Comparison of ENCODE assay signal across 22 cellular contexts in genomic region chr6:66032626-66033025, GRCh38.
DNase-seq lines count a peak whose midpoint lies in the region; ATAC-seq, FAIRE-seq and TF ChIP-seq lines count a peak whose summit lies in the region.
"Had no signal": no experiment of that assay in that cellular context is flagged by ENCODE, and none has a peak within 500 bp of the region (broad histone marks: within the 10 kb centered on the region; RNA-seq: fewer than 3 reads in every experiment).

No MANE protein-coding gene starts in this region.

- WGBS in HepG2 (ENCODE audit: low lambda C conversion rate), result 0% methylated on average over 1 of the region's 1 CpG
- WGBS in right lobe of liver (ENCODE audit: insufficient coverage, low coverage, low lambda C conversion rate, missing lambda C conversion rate), result 8% methylated on average over 1 of the region's 1 CpG
- WGBS in K562 (ENCODE audit: insufficient coverage, low coverage, missing lambda C conversion rate), result 0% methylated on average over 1 of the region's 1 CpG

- ATAC-seq in HepG2 (no peak), right lobe of liver (no peak), K562 (no peak), GM18858 (IDR thresholded peaks at IDR 0.05; ENCODE audit: unreplicated experiment) (no peak)

- H3K36me3 ChIP-seq in HepG2 (replicated peaks in 1 of 2; ENCODE audit: control insufficient read depth in 1 of 2, insufficient read depth in 2 of 2, low read length in 2 of 2), result no peaks in the 10 kb centered on the region
- H3K36me3 ChIP-seq in right lobe of liver, result no peaks in the 10 kb centered on the region
- no peaks in the 10 kb centered on the region for H3K36me3 ChIP-seq in K562 (ENCODE audit: control insufficient read depth, insufficient read depth, low read length)
- H3K36me3 ChIP-seq: BE2C, BLaER1 had no signal

- TF ChIP-seq CTCF in HepG2 (CRISPR knock-in tag; IDR thresholded peaks at IDR 0.05) (no peak), right lobe of liver (IDR thresholded peaks at IDR 0.05) (no peak), K562 (IDR thresholded peaks at IDR 0.05 in 2 of 3, conservative IDR thresholded peaks at IDR 0.05 in 1 of 3; ENCODE audit: insufficient read depth in 2 of 3, low read depth in 1 of 3, low read length in 3 of 3) (no peak), GM10248 (IDR thresholded peaks at IDR 0.05; ENCODE audit: control extremely low read depth, extremely low read depth, low read depth, missing control alignments) (no peak)

- H3K9ac ChIP-seq in HepG2 (ENCODE audit: insufficient read depth, low read depth, low read length) (no peak overlapping the region), K562 (ENCODE audit: insufficient read depth in 1 of 2, low read depth in 2 of 2, low read length in 2 of 2) (no peak overlapping the region)
- H3K9ac ChIP-seq: BLaER1 had no signal

- in situ Hi-C loops in HepG2 (cut with HindIII; ENCODE audit: extremely low pct_ligation_motif_present, low pct_unique_long_range_greater_than_20kb) (no loop called here), K562 (cut with MboI) (no loop called here)

- POLR2A ChIA-PET in HepG2 (lab: Yijun Ruan, JAX) (no interaction called here), K562 (lab: Yijun Ruan, JAX) (no interaction called here), GM10248 (lab: Yijun Ruan, JAX) (no interaction called here)

- H3K4me1 ChIP-seq in HepG2 (ENCODE audit: insufficient read depth, low read length) (no peaks in the 10 kb centered on the region), right lobe of liver (no peaks in the 10 kb centered on the region), K562 (replicated peaks in 1 of 2; ENCODE audit: control insufficient read depth in 2 of 2, insufficient read depth in 2 of 2, low read length in 2 of 2) (no peaks in the 10 kb centered on the region)
- H3K4me1 ChIP-seq: BE2C, BLaER1 had no signal

- FAIRE-seq in HepG2 (lab: Jason Lieb, UNC) (no peak), K562 (lab: Jason Lieb, UNC) (no peak)
- FAIRE-seq: GM12891 had no signal

- TF ChIP-seq POLR2A in HepG2 (IDR thresholded peaks at IDR 0.05; ENCODE audit: insufficient read depth in 1 of 2, low read depth in 2 of 2, low read length in 2 of 2) (no peak), right lobe of liver (IDR thresholded peaks at IDR 0.05) (no peak), K562 (conservative IDR thresholded peaks at IDR 0.05) (no peak)

- intact Hi-C loops in HepG2 (cut with micrococcal nuclease; ENCODE audit: unreplicated experiment), result no loop called here
- intact Hi-C loops in right lobe of liver (cut with DNase I), result no loop called here
- intact Hi-C loops in K562 (cut with micrococcal nuclease), result no loop called here

- no peak overlapping the region for H3K4me2 ChIP-seq in HepG2 (ENCODE audit: low read depth, low read length)
- no peak overlapping the region for H3K4me2 ChIP-seq in K562 (ENCODE audit: insufficient read depth, low read length)
- H3K4me2 ChIP-seq: BLaER1 had no signal

- H3K9me3 ChIP-seq in HepG2 (ENCODE audit: low read length) (no peaks in the 10 kb centered on the region), right lobe of liver (no peaks in the 10 kb centered on the region), K562 (replicated peaks; ENCODE audit: control insufficient read depth, insufficient read depth, low read depth, low read length) (no peaks in the 10 kb centered on the region)
- H3K9me3 ChIP-seq: BE2C, BLaER1 had no signal

- TF ChIP-seq EP300 in HepG2 (IDR thresholded peaks at IDR 0.05; ENCODE audit: low read depth in 2 of 2, low read length in 2 of 2) (no peak), HepG2 (CRISPR knock-in tag; IDR thresholded peaks at IDR 0.05; ENCODE audit: borderline replicate concordance) (no peak), K562 (IDR thresholded peaks at IDR 0.05; ENCODE audit: low read length) (no peak)

- H3K79me2 ChIP-seq in HepG2 (ENCODE audit: insufficient read depth, low read length) (no peaks in the 10 kb centered on the region), K562 (ENCODE audit: control insufficient read depth, insufficient read depth, low read length) (no peaks in the 10 kb centered on the region)

- BruUV-seq in HepG2 (replicated peaks; lab: Mats Ljungman, UMichigan) (no TSS peak), K562 (replicated peaks; lab: Mats Ljungman, UMichigan) (no TSS peak)

- no peak for DNase-seq in HepG2 (ENCODE audit: low spot score)
- DNase-seq in right lobe of liver, result no peak
- no peak for DNase-seq in K562 (ENCODE audit: extremely low read depth in 1 of 4, low spot score in 3 of 4)
- DNase-seq in GM10248 (ENCODE audit: extremely low spot score), result no peak
- DNase-seq: ACHN; BE2C; C1 segment of cervical spinal cord; CD4-positive, alpha-beta memory T cell; CD4-positive, CD25-positive, alpha-beta regulatory T cell; CD8-positive, alpha-beta memory T cell; COR-L47; DMS 273 treated with DMSO at 0.1 percent for 48 hours; DMS153; DMS53; DMS79; DND-41; EL; GDM1 had no signal

- H3K4me3 ChIP-seq in HepG2 (replicated peaks in 1 of 3; ENCODE audit: insufficient read depth in 1 of 3, low read depth in 2 of 3, low read length in 3 of 3), result no peak overlapping the region
- H3K4me3 ChIP-seq in right lobe of liver, result no peak overlapping the region
- no peak overlapping the region for H3K4me3 ChIP-seq in K562
- H3K4me3 ChIP-seq: BLaER1 had no signal

- H3K9me1 ChIP-seq in K562 (ENCODE audit: control insufficient read depth, insufficient read depth, low read length), result no peaks in the 10 kb centered on the region

- CTCF ChIA-PET in HepG2 (lab: Yijun Ruan, JAX; ENCODE audit: low intra/inter-chr PET ratio, low total read pairs) (no interaction called here), K562 (lab: Yijun Ruan, JAX; ENCODE audit: low intra/inter-chr PET ratio) (no interaction called here), GM10248 (lab: Yijun Ruan, JAX) (no interaction called here)

- H4K20me1 ChIP-seq in HepG2 (ENCODE audit: insufficient read depth, low read length) (no peaks in the 10 kb centered on the region), K562 (replicated peaks; ENCODE audit: control insufficient read depth, insufficient read depth, low read length) (no peaks in the 10 kb centered on the region)
- H4K20me1 ChIP-seq: BLaER1 had no signal

- TF ChIP-seq RAD21 in HepG2 (CRISPR knock-in tag; IDR thresholded peaks at IDR 0.05) (no peak), K562 (CRISPR knock-in tag; conservative IDR thresholded peaks at IDR 0.05 in 1 of 2, IDR thresholded peaks at IDR 0.05 in 1 of 2) (no peak)

- H3K27me3 ChIP-seq in HepG2 (ENCODE audit: control insufficient read depth in 1 of 2, insufficient read depth in 2 of 2, low read length in 2 of 2) (no peaks in the 10 kb centered on the region), right lobe of liver (no peaks in the 10 kb centered on the region), K562 (ENCODE audit: control insufficient read depth in 2 of 2, insufficient read depth in 2 of 2, low read length in 2 of 2) (no peaks in the 10 kb centered on the region)
- H3K27me3 ChIP-seq: BE2C, BLaER1 had no signal

- H2AFZ ChIP-seq in HepG2 (ENCODE audit: low read length), result no peak overlapping the region
- H2AFZ ChIP-seq in K562 (ENCODE audit: low read depth, low read length), result no peak overlapping the region

- H3K27ac ChIP-seq in HepG2 (ENCODE audit: extremely low read length, insufficient read depth, low read length), result no peak overlapping the region
- H3K27ac ChIP-seq in right lobe of liver, result no peak overlapping the region
- no peak overlapping the region for H3K27ac ChIP-seq in K562 (ENCODE audit: extremely low read depth, low read depth, low read length)
- H3K27ac ChIP-seq: 22Rv1, BLaER1 had no signal

TF ChIP-seq in HepG2, 621 proteins besides CTCF, POLR2A, EP300 and RAD21:
- peak; percentile 84 for TF ChIP-seq MAFF (IDR thresholded peaks at IDR 0.05; ENCODE audit: low read depth, low read length)
- peak; percentile 76 to 93 for TF ChIP-seq MAFK (conservative IDR thresholded peaks at IDR 0.05 in 1 of 2, IDR thresholded peaks at IDR 0.05 in 1 of 2; ENCODE audit: low read length in 2 of 2)
- TF ChIP-seq ZNF263 (CRISPR knock-in tag; IDR thresholded peaks at IDR 0.05), result no peak
- no peak for TF ChIP-seq ZFAT (CRISPR knock-in tag; conservative IDR thresholded peaks at IDR 0.05)
- TF ChIP-seq YEATS2 (CRISPR knock-in tag; IDR thresholded peaks at IDR 0.05; ENCODE audit: borderline replicate concordance), result no peak
TF ChIP-seq in HepG2: peak in this region for 2.

TF ChIP-seq in K562, 482 proteins besides CTCF, POLR2A, EP300 and RAD21:
- TF ChIP-seq MED1 (CRISPR knock-in tag; IDR thresholded peaks at IDR 0.05; ENCODE audit: borderline replicate concordance), result no peak
- TF ChIP-seq MAFG (tag; conservative IDR thresholded peaks at IDR 0.05), result 0 out of 2 replicates have a peak, but pooled peaks have one; percentile 23
- TF ChIP-seq KDM2B (CRISPR knock-in tag; IDR thresholded peaks at IDR 0.05), result no peak
- TF ChIP-seq ZNF277 (CRISPR knock-in tag; IDR thresholded peaks at IDR 0.05; ENCODE audit: borderline replicate concordance), result no peak
- TF ChIP-seq MAFK (IDR thresholded peaks at IDR 0.05; ENCODE audit: low read length), result peak; percentile 35; the same call in 1 of the 2 replicates
- peak; percentile 69 for TF ChIP-seq ZNF316 (IDR thresholded peaks at IDR 0.05)
- TF ChIP-seq C11orf30 (IDR thresholded peaks at IDR 0.05; ENCODE audit: low read depth), result peak; percentile 19; the same call in 1 of the 2 replicates

Comparison
In these comparisons a context has a peak if more than half of its experiments do, and no peak if none do; other contexts are left out.
1. Of the 241 proteins assayed by ChIP-seq in both HepG2 and K562: peak only in HepG2: MAFF; only in K562: MAFG; in both: MAFK; in neither: 238.